In the genomic region with DNA sequence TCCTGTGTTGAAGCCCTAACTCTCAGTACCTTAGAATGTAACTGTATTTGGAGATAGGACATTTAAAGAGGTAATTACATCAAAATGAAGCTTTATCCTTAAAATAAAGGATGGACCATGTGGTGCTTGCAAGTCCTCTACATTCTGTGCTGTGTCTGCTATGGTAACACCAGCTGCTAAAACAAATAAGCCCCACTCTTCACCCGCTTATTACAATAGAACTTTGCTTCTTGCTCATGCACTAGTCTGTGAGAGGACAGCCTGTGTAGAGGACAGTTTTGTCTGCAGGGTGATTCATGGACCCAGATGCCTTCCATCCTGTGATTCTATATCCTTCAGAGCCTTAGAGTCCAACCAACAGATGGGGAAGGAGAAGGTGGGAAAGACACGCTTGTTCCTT, we compare ENCODE assay signal across 24 cellular contexts. TPM values are rescaled to one million over a fixed set of nuclear protein-coding genes. Genes with fewer than 3 reads are reported as not detected.
"Had no signal": no experiment of that assay in that cellular context is flagged by ENCODE, and none has a peak within 500 bp of the region (broad histone marks: within the 10 kb centered on the region; RNA-seq: fewer than 3 reads in every experiment).

No MANE protein-coding gene starts in this region.

- H3K9me3 Mint-ChIP-seq: activated CD4-positive, alpha-beta memory T cell treated with anti-CD3 and anti-CD28 coated beads for 36 hours; activated naive CD8-positive, alpha-beta T cell treated with anti-CD3 and anti-CD28 coated beads, Interleukin-2, amount 10 ng/mL, durations not matched to agents 7 days and 5 days; dendritic cell treated with granulocyte-macrophage colony-stimulating factor and Interleukin-4, amounts not matched to agents 40 ng/mL and 50 ng/mL, for 4 days; immature natural killer cell; mesothelial cell of epicardium; naive thymus-derived CD8-positive, alpha-beta T cell had no signal

- H3K36me3 ChIP-seq: left lung, neural progenitor cell, spleen, thyroid gland had no signal

- H2AFZ ChIP-seq: neural progenitor cell had no signal

- ATAC-seq: foreskin keratinocyte; naive thymus-derived CD8-positive, alpha-beta T cell; stimulated activated naive CD8-positive, alpha-beta T cell treated with anti-CD3 and anti-CD28 coated beads, Interleukin-15, Interleukin-2, amounts not matched to agents 100 U/mL and 50 U/mL, for 24 hours; T-helper 17 cell had no signal

- H3K4me1 Mint-ChIP-seq: activated naive CD8-positive, alpha-beta T cell treated with anti-CD3 and anti-CD28 coated beads, Interleukin-2, amount 10 ng/mL, durations not matched to agents 7 days and 5 days; immature natural killer cell had no signal

- H3K4me3 Mint-ChIP-seq: activated CD4-positive, alpha-beta memory T cell treated with anti-CD3 and anti-CD28 coated beads for 36 hours; activated naive CD4-positive, alpha-beta T cell treated with anti-CD3 and anti-CD28 coated beads for 36 hours; activated naive CD8-positive, alpha-beta T cell treated with anti-CD3 and anti-CD28 coated beads, Interleukin-2, amount 10 ng/mL, durations not matched to agents 7 days and 5 days; dendritic cell treated with granulocyte-macrophage colony-stimulating factor and Interleukin-4, amounts not matched to agents 40 ng/mL and 50 ng/mL, for 4 days; immature natural killer cell; mesothelial cell of epicardium; naive thymus-derived CD8-positive, alpha-beta T cell; neural progenitor cell; T-helper 17 cell had no signal

- H3K27ac ChIP-seq: foreskin keratinocyte, neural progenitor cell, spleen had no signal

- H3K4me2 ChIP-seq: neural progenitor cell had no signal

- H3K36me3 Mint-ChIP-seq: activated CD4-positive, alpha-beta memory T cell treated with anti-CD3 and anti-CD28 coated beads for 36 hours; activated naive CD8-positive, alpha-beta T cell treated with anti-CD3 and anti-CD28 coated beads, Interleukin-2, amount 10 ng/mL, durations not matched to agents 7 days and 5 days; immature natural killer cell; mesothelial cell of epicardium had no signal

- H3K27ac Mint-ChIP-seq: activated CD4-positive, alpha-beta memory T cell treated with anti-CD3 and anti-CD28 coated beads for 36 hours; activated naive CD4-positive, alpha-beta T cell treated with anti-CD3 and anti-CD28 coated beads for 36 hours; activated naive CD8-positive, alpha-beta T cell treated with anti-CD3 and anti-CD28 coated beads, Interleukin-2, amount 10 ng/mL, durations not matched to agents 7 days and 5 days; dendritic cell treated with granulocyte-macrophage colony-stimulating factor and Interleukin-4, amounts not matched to agents 40 ng/mL and 50 ng/mL, for 4 days; immature natural killer cell; neural progenitor cell; T-helper 17 cell had no signal

- DNase-seq: activated CD4-positive, alpha-beta memory T cell treated with anti-CD3 and anti-CD28 coated beads for 36 hours; activated CD4-positive, alpha-beta T cell treated with anti-CD3 and anti-CD28 coated beads for 48 hours; activated CD4-positive, CD25-positive, alpha-beta regulatory T cell; activated naive CD4-positive, alpha-beta T cell treated with anti-CD3 and anti-CD28 coated beads for 36 hours; activated naive CD8-positive, alpha-beta T cell treated with anti-CD3 and anti-CD28 coated beads, Interleukin-2, amount 10 ng/mL, durations not matched to agents 7 days and 5 days; activated T-cell treated with anti-CD3 and anti-CD28 coated beads, Interleukin-2, amount 50 U/mL, for 48 hours; amygdala; caudate nucleus; effector CD4-positive, alpha-beta T cell; immature natural killer cell; left lung; naive thymus-derived CD8-positive, alpha-beta T cell; spleen; stimulated activated CD4-positive, alpha-beta T cell treated with anti-CD3 and anti-CD28 coated beads, Interleukin-4, amount 100 ng/mL, for 4 hours; stimulated activated naive CD8-positive, alpha-beta T cell treated with anti-CD3 and anti-CD28 coated beads, Interleukin-15, Interleukin-2, amounts not matched to agents 100 U/mL and 50 U/mL, for 24 hours; substantia nigra; T-helper 17 cell had no signal

- H3K9me3 ChIP-seq: left lung, spleen, thyroid gland had no signal

- H3K27me3 Mint-ChIP-seq: activated CD4-positive, alpha-beta memory T cell treated with anti-CD3 and anti-CD28 coated beads for 36 hours; activated naive CD8-positive, alpha-beta T cell treated with anti-CD3 and anti-CD28 coated beads, Interleukin-2, amount 10 ng/mL, durations not matched to agents 7 days and 5 days had no signal

- H3K27me3 ChIP-seq: foreskin keratinocyte, neural progenitor cell, thyroid gland had no signal

- H3K4me3 ChIP-seq: left lung, neural progenitor cell, spleen, thyroid gland had no signal

- H3K4me1 ChIP-seq: foreskin keratinocyte, neural progenitor cell, spleen had no signal

- H3K9ac ChIP-seq: neural progenitor cell had no signal

RNA-seq across cellular contexts. Expression of gene IGFBPL1, which starts 12.5 kb away (rescaled TPM):
- total RNA-seq: activated CD4-positive, alpha-beta memory T cell treated with anti-CD3 and anti-CD28 coated beads for 36 hours; activated naive CD8-positive, alpha-beta T cell treated with anti-CD3 and anti-CD28 coated beads, Interleukin-2, amount 10 ng/mL, durations not matched to agents 7 days and 5 days; naive thymus-derived CD8-positive, alpha-beta T cell; omental fat pad; spleen; T-helper 17 cell; ureter had no signal
- polyA plus RNA-seq: foreskin keratinocyte; immature natural killer cell; naive thymus-derived CD8-positive, alpha-beta T cell; spleen had no signal
